Comparison of ENCODE assay signal across 11 cellular contexts in the genomic region with DNA sequence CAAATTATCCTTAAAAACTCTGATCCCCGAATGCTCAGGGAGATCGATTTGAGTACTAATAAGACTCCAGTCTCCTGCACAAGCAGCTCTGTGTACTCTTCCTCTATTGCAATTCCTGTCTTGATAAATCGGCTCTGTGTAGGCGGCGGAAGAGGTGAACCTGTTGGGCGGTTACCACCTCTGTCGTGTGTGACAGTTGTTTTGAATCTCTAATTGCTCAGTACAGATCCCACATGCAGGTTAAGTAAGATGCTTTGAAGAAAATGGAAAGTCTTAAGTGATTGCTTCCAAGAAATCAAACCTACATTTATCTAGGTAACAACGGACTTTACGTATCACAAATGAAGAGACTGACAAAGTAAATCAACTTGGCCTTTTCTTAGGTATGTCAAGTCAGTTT. TPM values are rescaled to one million over a fixed set of nuclear protein-coding genes. Genes with fewer than 3 reads are reported as not detected.
DNase-seq lines count a peak whose midpoint lies in the region; ATAC-seq lines count a peak whose summit lies in the region.
"Had no signal": no experiment of that assay in that cellular context is flagged by ENCODE, and none has a peak within 500 bp of the region (broad histone marks: within the 10 kb centered on the region; RNA-seq: fewer than 3 reads in every experiment).

No MANE protein-coding gene starts in this region.

- peaks cover 7% of the 10 kb centered on the region for H3K36me3 ChIP-seq in effector memory CD4-positive, alpha-beta T cell (ENCODE audit: control insufficient read depth, insufficient read depth, low read length)

- H3K4me1 ChIP-seq in effector memory CD4-positive, alpha-beta T cell (ENCODE audit: control insufficient read depth, insufficient read depth, low read length, poor library complexity, severe bottlenecking) = peaks cover 6% of the 10 kb centered on the region

- DNase-seq in T-helper 2 cell (peak in 3 of 5 experiments; percentile 48 to 92 (median 57)), activated T-cell treated with anti-CD3 and anti-CD28 coated beads for 4 hours (peak; percentile 49), NCI-H1694 (lab: John Stamatoyannopoulos, UW) (no peak), left ventricle myocardium superior (no peak)
- DNase-seq in effector memory CD4-positive, alpha-beta T cell = peak; percentile 7 to 38 (median 21)
- peak; percentile 16 to 29 (median 22) for DNase-seq in stimulated activated CD4-positive, alpha-beta T cell treated with anti-CD3 and anti-CD28 coated beads, TNF-alpha, amount 100 ng/mL, for 1 hour (ENCODE audit: low read depth in 3 of 3, low spot score in 1 of 3)
- DNase-seq: natural killer cell, PC-9 had no signal

- H3K27ac ChIP-seq in effector memory CD4-positive, alpha-beta T cell (ENCODE audit: insufficient read depth, low read length, poor library complexity, severe bottlenecking) = peak overlapping the region; percentile 64
- H3K27ac ChIP-seq: HL-60, PC-9 had no signal

- intact Hi-C loops in left ventricle myocardium superior (cut with micrococcal nuclease) = no loop called here

- peak overlapping the region; percentile 22 for H3K4me3 ChIP-seq in effector memory CD4-positive, alpha-beta T cell (ENCODE audit: insufficient read depth, low read depth, low read length, poor library complexity, severe bottlenecking)
- H3K4me3 ChIP-seq: PC-9 had no signal

- no peaks in the 10 kb centered on the region for H3K9me3 ChIP-seq in effector memory CD4-positive, alpha-beta T cell (ENCODE audit: control insufficient read depth, low read length)

- ATAC-seq in GM19035 (IDR thresholded peaks at IDR 0.05; ENCODE audit: unreplicated experiment) (no peak), GM19397 (IDR thresholded peaks at IDR 0.05; ENCODE audit: unreplicated experiment) (no peak), left ventricle myocardium superior (no peak)

- no peaks in the 10 kb centered on the region for H3K27me3 ChIP-seq in effector memory CD4-positive, alpha-beta T cell (replicated peaks; ENCODE audit: control insufficient read depth, insufficient read depth, low read length, poor library complexity, severe bottlenecking)

RNA-seq across cellular contexts. Expression of gene COA6, which starts 35.5 kb away (rescaled TPM):
- 38.2 TPM for total RNA-seq in left ventricle myocardium superior

Comparison
In these comparisons a context has a peak if more than half of its experiments do, and no peak if none do; other contexts are left out.
1. DNase-seq: peak in T-helper 2 cell (3 of 5), activated T-cell treated with anti-CD3 and anti-CD28 coated beads for 4 hours (single experiment), effector memory CD4-positive, alpha-beta T cell (3 of 3) and stimulated activated CD4-positive, alpha-beta T cell treated with anti-CD3 and anti-CD28 coated beads, TNF-alpha, amount 100 ng/mL, for 1 hour (3 of 3); none in NCI-H1694 (single experiment) and left ventricle myocardium superior (single experiment).